Comparison of ENCODE assay signal across 15 cellular contexts in the genomic region with DNA sequence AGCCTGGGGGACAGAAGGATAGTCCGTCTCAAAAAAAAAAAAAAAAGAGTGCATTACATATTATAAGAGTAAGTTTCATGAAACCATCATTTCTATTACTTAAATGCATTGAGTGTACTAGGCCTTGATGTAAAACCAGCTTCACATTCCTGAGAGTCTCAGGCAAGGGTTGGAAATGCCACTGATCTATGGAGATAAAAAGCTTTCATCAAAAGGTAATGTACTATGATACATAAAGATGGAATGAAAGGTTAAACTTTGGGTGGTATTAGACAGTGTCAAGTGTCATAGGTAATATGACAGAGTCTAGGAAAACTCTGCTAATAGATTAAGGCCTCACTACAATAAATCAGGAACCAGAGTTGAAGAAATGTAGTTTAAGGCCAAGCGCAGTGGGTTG. TPM values are rescaled to one million over a fixed set of nuclear protein-coding genes. Genes with fewer than 3 reads are reported as not detected.
DNase-seq lines count a peak whose midpoint lies in the region; ATAC-seq and TF ChIP-seq lines count a peak whose summit lies in the region.
"Had no signal": no experiment of that assay in that cellular context is flagged by ENCODE, and none has a peak within 500 bp of the region (broad histone marks: within the 10 kb centered on the region; RNA-seq: fewer than 3 reads in every experiment).

No MANE protein-coding gene starts in this region.

- H3K4me1 ChIP-seq in stomach = peaks cover 0 to 7% (median 2%) of the 10 kb centered on the region in 4 donors

- peaks cover 0 to 2% of the 10 kb centered on the region in 2 donors for H3K36me3 Mint-ChIP-seq in activated T-cell treated with anti-CD3 and anti-CD28 coated beads, Interleukin-2, amount 50 U/mL, for 72 hours (ENCODE audit: insufficient read depth in 2 of 2)
- H3K36me3 Mint-ChIP-seq in activated T-cell treated with anti-CD3 and anti-CD28 coated beads, Interleukin-2, amount 50 U/mL, for 24 hours (ENCODE audit: low read depth) = peaks cover 60% of the 10 kb centered on the region

- H3K4me3 ChIP-seq in stomach = no peak overlapping the region
- H3K4me3 ChIP-seq: BLaER1 treated with 17β-estradiol and CSF1 and Interleukin-3, amounts not matched to agents 10 nM and 100 nM; HAP-1 had no signal

- H3K27me3 ChIP-seq in stomach = no peaks in the 10 kb centered on the region
- H3K27me3 ChIP-seq: BLaER1 treated with 17β-estradiol and CSF1 and Interleukin-3, amounts not matched to agents 10 nM and 100 nM had no signal

- peaks cover 0 to 16% (median 2%) of the 10 kb centered on the region in 4 donors for H3K36me3 ChIP-seq in stomach
- H3K36me3 ChIP-seq: HAP-1 had no signal

- no peak overlapping the region for H3K27ac ChIP-seq in stomach
- H3K27ac ChIP-seq: BLaER1 treated with 17β-estradiol and CSF1 and Interleukin-3, amounts not matched to agents 10 nM and 100 nM had no signal

- intact Hi-C loops in stomach (cut with DNase I; ENCODE audit: low total_unique reads) = no loop called here

- peaks cover 20% of the 10 kb centered on the region for H3K4me1 Mint-ChIP-seq in activated T-cell treated with anti-CD3 and anti-CD28 coated beads, Interleukin-2, amount 50 U/mL, for 72 hours (ENCODE audit: low read depth)
- peaks cover 37% of the 10 kb centered on the region for H3K4me1 Mint-ChIP-seq in activated T-cell treated with anti-CD3 and anti-CD28 coated beads, Interleukin-2, amount 50 U/mL, for 24 hours (ENCODE audit: low read depth)
- peaks cover 36% of the 10 kb centered on the region for H3K4me1 Mint-ChIP-seq in stimulated activated naive CD8-positive, alpha-beta T cell treated with anti-CD3 and anti-CD28 coated beads, Interleukin-15, amount 100 ng/mL, for 72 hours

- H3K4me3 Mint-ChIP-seq in activated T-cell treated with anti-CD3 and anti-CD28 coated beads, Interleukin-2, amount 50 U/mL, for 72 hours = no peak overlapping the region
- H3K4me3 Mint-ChIP-seq in activated T-cell treated with anti-CD3 and anti-CD28 coated beads, Interleukin-2, amount 50 U/mL, for 24 hours = no peak overlapping the region
- H3K4me3 Mint-ChIP-seq in stimulated activated naive CD8-positive, alpha-beta T cell treated with anti-CD3 and anti-CD28 coated beads, Interleukin-15, amount 100 ng/mL, for 72 hours = no peak overlapping the region
- H3K4me3 Mint-ChIP-seq: CD4-positive, CD25-positive, alpha-beta regulatory T cell had no signal

- no peak for DNase-seq in activated T-cell treated with anti-CD3 and anti-CD28 coated beads, Interleukin-2, amount 50 U/mL, for 72 hours
- no peak for DNase-seq in activated T-cell treated with anti-CD3 and anti-CD28 coated beads, Interleukin-2, amount 50 U/mL, for 24 hours
- DNase-seq in M059J (ENCODE audit: low read depth) (peak; percentile 18), SW480 (ENCODE audit: low spot score) (peak; percentile 55), stomach (no peak)
- no peak for DNase-seq in activated CD4-positive, alpha-beta T cell treated with anti-CD3 and anti-CD28 coated beads, Interleukin-2, amount 50 U/mL, for 1 hour
- DNase-seq in stimulated activated naive CD8-positive, alpha-beta T cell treated with anti-CD3 and anti-CD28 coated beads, Interleukin-15, amount 100 ng/mL, for 72 hours = no peak
- no peak for DNase-seq in activated naive CD4-positive, alpha-beta T cell treated with Interleukin-2 at 50 U/mL for 16 hours
- DNase-seq: 8988T; AML-193; Calu3; CD4-positive, CD25-positive, alpha-beta regulatory T cell; DMS 273 treated with DMSO at 0.1 percent for 48 hours had no signal

- H3K9me3 Mint-ChIP-seq in activated T-cell treated with anti-CD3 and anti-CD28 coated beads, Interleukin-2, amount 50 U/mL, for 72 hours = no peaks in the 10 kb centered on the region
- H3K9me3 Mint-ChIP-seq in activated T-cell treated with anti-CD3 and anti-CD28 coated beads, Interleukin-2, amount 50 U/mL, for 24 hours = no peaks in the 10 kb centered on the region
- H3K9me3 Mint-ChIP-seq in stimulated activated naive CD8-positive, alpha-beta T cell treated with anti-CD3 and anti-CD28 coated beads, Interleukin-15, amount 100 ng/mL, for 72 hours = no peaks in the 10 kb centered on the region
- H3K9me3 Mint-ChIP-seq: CD4-positive, CD25-positive, alpha-beta regulatory T cell had no signal

- H3K27ac Mint-ChIP-seq in activated T-cell treated with anti-CD3 and anti-CD28 coated beads, Interleukin-2, amount 50 U/mL, for 72 hours = peak overlapping the region; percentile 24
- H3K27ac Mint-ChIP-seq in activated T-cell treated with anti-CD3 and anti-CD28 coated beads, Interleukin-2, amount 50 U/mL, for 24 hours = no peak overlapping the region
- H3K27ac Mint-ChIP-seq in stimulated activated naive CD8-positive, alpha-beta T cell treated with anti-CD3 and anti-CD28 coated beads, Interleukin-15, amount 100 ng/mL, for 72 hours = no peak overlapping the region
- H3K27ac Mint-ChIP-seq: CD4-positive, CD25-positive, alpha-beta regulatory T cell had no signal

- no peak for TF ChIP-seq EP300 in stomach (IDR thresholded peaks at IDR 0.05)

- ATAC-seq in activated T-cell treated with anti-CD3 and anti-CD28 coated beads, Interleukin-2, amount 50 U/mL, for 72 hours (replicated peaks in 1 of 2) = no peak
- no peak for ATAC-seq in stimulated activated naive CD8-positive, alpha-beta T cell treated with anti-CD3 and anti-CD28 coated beads, Interleukin-15, amount 100 ng/mL, for 72 hours

- no peak for TF ChIP-seq POLR2A in stomach (IDR thresholded peaks at IDR 0.05)

- H3K27me3 Mint-ChIP-seq in activated T-cell treated with anti-CD3 and anti-CD28 coated beads, Interleukin-2, amount 50 U/mL, for 72 hours (ENCODE audit: low read depth) = no peaks in the 10 kb centered on the region
- H3K27me3 Mint-ChIP-seq in activated T-cell treated with anti-CD3 and anti-CD28 coated beads, Interleukin-2, amount 50 U/mL, for 24 hours = no peaks in the 10 kb centered on the region
- no peaks in the 10 kb centered on the region for H3K27me3 Mint-ChIP-seq in stimulated activated naive CD8-positive, alpha-beta T cell treated with anti-CD3 and anti-CD28 coated beads, Interleukin-15, amount 100 ng/mL, for 72 hours
- H3K27me3 Mint-ChIP-seq: CD4-positive, CD25-positive, alpha-beta regulatory T cell had no signal

- WGBS in stomach, 5 donors = 88 to 100% (median 96%) methylated on average over 2 of the region's 2 CpGs

- no peak for TF ChIP-seq CTCF in stomach (IDR thresholded peaks at IDR 0.05)

- no peaks in the 10 kb centered on the region for H3K9me3 ChIP-seq in stomach
- H3K9me3 ChIP-seq: HAP-1 had no signal

RNA-seq across cellular contexts. Expression of a gene that starts 7.4 kb away (rescaled TPM):
- 10 to 100 TPM; 47.3 to 51.8 TPM for total RNA-seq in activated T-cell treated with anti-CD3 and anti-CD28 coated beads, Interleukin-2, amount 50 U/mL, for 72 hours
- total RNA-seq in M059J (2014; rRNA removed; shearing (Covaris generic)) = 15.3 and 20.4 TPM in 2 replicates
- total RNA-seq in stomach = 10 to 100 TPM in 4 of 5 donors, 1 to 10 TPM in 1; 8.7 to 39.8 (median 22.5) TPM
- polyA plus RNA-seq in stomach = 10 to 100 TPM in 1 of 3 donors, 1 to 10 TPM in 2; 4.8 to 11.0 (median 8.8) TPM

RNA-seq across cellular contexts. Expression of a gene that starts 13.0 kb away (rescaled TPM):
- total RNA-seq in activated T-cell treated with anti-CD3 and anti-CD28 coated beads, Interleukin-2, amount 50 U/mL, for 72 hours = 10 to 100 TPM; 15.8 to 17.9 TPM
- 14.5 and 19.8 TPM in 2 replicates for total RNA-seq in M059J (2014; rRNA removed; shearing (Covaris generic))
- total RNA-seq in stomach = 10 to 100 TPM in 4 of 5 donors, 1 to 10 TPM in 1; 4.1 to 36.8 (median 26.4) TPM
- 1 to 10 TPM; 2.6 to 4.7 (median 3.2) TPM for polyA plus RNA-seq in stomach

RNA-seq across cellular contexts. Expression of a gene that starts 53.4 kb away (rescaled TPM):
- 1 to 10 TPM; 4.2 to 7.8 TPM for total RNA-seq in activated T-cell treated with anti-CD3 and anti-CD28 coated beads, Interleukin-2, amount 50 U/mL, for 72 hours
- total RNA-seq in M059J (2014; rRNA removed; shearing (Covaris generic)) = 22.3 and 22.4 TPM in 2 replicates
- 100 to 1,000 TPM in 1 of 5 donors, 10 to 100 TPM in 4; 10.7 to 140 (median 36.5) TPM for total RNA-seq in stomach
- 10 to 100 TPM; 39.9 to 46.4 (median 46.3) TPM for polyA plus RNA-seq in stomach

Comparison
In these comparisons a context has a peak if more than half of its experiments do, and no peak if none do; other contexts are left out.
1. DNase-seq: peak in M059J (single experiment) and SW480 (single experiment); none in activated T-cell treated with anti-CD3 and anti-CD28 coated beads, Interleukin-2, amount 50 U/mL, for 72 hours (0 of 2), activated T-cell treated with anti-CD3 and anti-CD28 coated beads, Interleukin-2, amount 50 U/mL, for 24 hours (single experiment), stomach (single experiment), activated CD4-positive, alpha-beta T cell treated with anti-CD3 and anti-CD28 coated beads, Interleukin-2, amount 50 U/mL, for 1 hour (single experiment), stimulated activated naive CD8-positive, alpha-beta T cell treated with anti-CD3 and anti-CD28 coated beads, Interleukin-15, amount 100 ng/mL, for 72 hours (0 of 2) and activated naive CD4-positive, alpha-beta T cell treated with Interleukin-2 at 50 U/mL for 16 hours (single experiment).